1 cellular context compared by ENCODE assay signal in the genomic region with DNA sequence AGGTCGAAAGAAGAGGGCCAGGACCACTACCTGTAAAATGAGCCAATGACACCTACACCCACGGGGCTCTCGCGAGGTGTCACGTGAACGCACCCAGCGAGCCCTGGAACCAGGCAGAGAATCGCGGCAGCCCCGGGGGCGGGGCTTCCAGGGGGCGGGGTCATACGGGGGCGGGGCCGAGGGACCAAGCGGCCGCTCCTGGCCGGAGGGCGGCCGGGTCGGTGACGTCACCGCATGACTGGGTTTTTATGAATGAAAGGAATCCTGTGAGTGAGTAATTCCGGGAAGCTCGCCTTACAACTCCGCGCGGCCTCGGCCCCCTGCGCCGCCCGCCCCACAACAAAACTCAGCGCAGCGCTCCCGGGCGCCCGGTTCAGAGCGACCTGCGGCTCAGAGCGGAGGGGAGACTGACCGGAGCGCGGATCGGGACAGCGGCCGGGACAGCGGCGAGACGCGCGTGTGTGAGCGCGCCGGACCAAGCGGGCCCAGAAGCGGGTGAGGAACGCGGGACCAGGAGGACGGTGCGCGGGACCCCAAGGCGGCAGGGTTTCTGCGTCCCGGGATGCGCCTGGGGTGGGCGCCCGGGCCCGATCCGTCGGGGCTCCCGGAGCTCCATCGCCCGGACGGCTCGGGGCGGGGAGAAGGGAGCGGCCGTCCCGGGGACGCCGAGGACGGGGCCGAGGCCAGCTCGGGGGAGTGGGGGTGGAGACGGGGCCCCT.
TF ChIP-seq lines count a peak whose summit lies in the region.

A gene (plus strand): TSS at position 277 of the 719 bp plus-strand sequence. CDS start 11,860 bp downstream, outside the sequence.

TF ChIP-seq in K562, 482 proteins besides CTCF, POLR2A, EP300 and RAD21 (continued from another document and continues in another):
- TF ChIP-seq TRIM24 (IDR thresholded peaks at IDR 0.05) (no peak), BDP1 (IDR thresholded peaks at IDR 0.05; ENCODE audit: insufficient read depth, insufficient read length) (no peak), CBX5 (IDR thresholded peaks at IDR 0.05; ENCODE audit: borderline replicate concordance, low read depth) (no peak), MXI1 (IDR thresholded peaks at IDR 0.05; ENCODE audit: low read depth, low read length) (no peak), ZNF184 (CRISPR knock-in tag; IDR thresholded peaks at IDR 0.05) (no peak), FOXJ2 (tag; IDR thresholded peaks at IDR 0.05) (no peak), MYC (IDR thresholded peaks at IDR 0.05; ENCODE audit: low read depth, low read length) (no peak), MYC (CRISPR knock-in tag; IDR thresholded peaks at IDR 0.05; ENCODE audit: borderline replicate concordance, low read depth) (no peak), DPF2 (IDR thresholded peaks at IDR 0.05) (no peak), HMGN3 (IDR thresholded peaks at IDR 0.05; ENCODE audit: borderline replicate concordance, extremely low read depth, insufficient read length, low read depth, low read length) (peak; percentile 68), POLR2G (IDR thresholded peaks at IDR 0.05; ENCODE audit: low read depth, low read length) (peak; percentile 96), KDM1A (IDR thresholded peaks at IDR 0.05) (no peak), HDAC6 (IDR thresholded peaks at IDR 0.05; ENCODE audit: low read depth, low read length) (no peak), ARNT (IDR thresholded peaks at IDR 0.05) (no peak), GTF2E2 (tag; IDR thresholded peaks at IDR 0.05) (no peak), MED1 (CRISPR knock-in tag; IDR thresholded peaks at IDR 0.05; ENCODE audit: borderline replicate concordance) (no peak), SRSF9 (IDR thresholded peaks at IDR 0.05; ENCODE audit: borderline replicate concordance, low read depth, low read length) (no peak), ZNF175 (CRISPR knock-in tag; IDR thresholded peaks at IDR 0.05; ENCODE audit: low read depth) (0 out of 2 replicates have a peak, but pooled peaks have one; percentile 46), PRMT5 (CRISPR knock-in tag; IDR thresholded peaks at IDR 0.05) (no peak), HNRNPK (IDR thresholded peaks at IDR 0.05; ENCODE audit: low read depth, low read length, poor library complexity, severe bottlenecking) (no peak), TBP (optimal IDR thresholded peaks at IDR 0.05; ENCODE audit: low read depth, low read length) (peak; percentile 75), FOXJ3 (CRISPR knock-in tag; IDR thresholded peaks at IDR 0.05) (no peak), NFXL1 (CRISPR knock-in tag; IDR thresholded peaks at IDR 0.05) (no peak), CEBPB (tag; IDR thresholded peaks at IDR 0.05) (no peak), SOX6 (IDR thresholded peaks at IDR 0.05) (no peak), PHF20 (IDR thresholded peaks at IDR 0.05; ENCODE audit: partially characterized antibody) (peak; percentile 18), ZNF75A (CRISPR knock-in tag; IDR thresholded peaks at IDR 0.05) (no peak), U2AF2 (optimal IDR thresholded peaks at IDR 0.05; ENCODE audit: low read depth, low read length) (no peak), ELF2 (CRISPR knock-in tag; IDR thresholded peaks at IDR 0.05) (no peak), MEF2D (tag; conservative IDR thresholded peaks at IDR 0.05; ENCODE audit: low read depth) (no peak), NFYB (IDR thresholded peaks at IDR 0.05; ENCODE audit: extremely low read depth, insufficient read length) (no peak), ETS2 (tag; IDR thresholded peaks at IDR 0.05; ENCODE audit: borderline replicate concordance, poor library complexity, severe bottlenecking) (no peak), ASH1L (IDR thresholded peaks at IDR 0.05; ENCODE audit: borderline replicate concordance, low read depth, partially characterized antibody) (no peak), ZNF134 (CRISPR knock-in tag; conservative IDR thresholded peaks at IDR 0.05) (no peak), U2AF1 (optimal IDR thresholded peaks at IDR 0.05; ENCODE audit: low read depth, low read length) (peak; percentile 10), ZFX (CRISPR knock-in tag; IDR thresholded peaks at IDR 0.05) (peak; percentile 92), GTF2F1 (IDR thresholded peaks at IDR 0.05; ENCODE audit: low read depth, low read length) (no peak), ETV5 (CRISPR knock-in tag; IDR thresholded peaks at IDR 0.05; ENCODE audit: low read depth) (peak; percentile 13; the same call in 1 of the 2 replicates)
- TF ChIP-seq, protein P1, sequence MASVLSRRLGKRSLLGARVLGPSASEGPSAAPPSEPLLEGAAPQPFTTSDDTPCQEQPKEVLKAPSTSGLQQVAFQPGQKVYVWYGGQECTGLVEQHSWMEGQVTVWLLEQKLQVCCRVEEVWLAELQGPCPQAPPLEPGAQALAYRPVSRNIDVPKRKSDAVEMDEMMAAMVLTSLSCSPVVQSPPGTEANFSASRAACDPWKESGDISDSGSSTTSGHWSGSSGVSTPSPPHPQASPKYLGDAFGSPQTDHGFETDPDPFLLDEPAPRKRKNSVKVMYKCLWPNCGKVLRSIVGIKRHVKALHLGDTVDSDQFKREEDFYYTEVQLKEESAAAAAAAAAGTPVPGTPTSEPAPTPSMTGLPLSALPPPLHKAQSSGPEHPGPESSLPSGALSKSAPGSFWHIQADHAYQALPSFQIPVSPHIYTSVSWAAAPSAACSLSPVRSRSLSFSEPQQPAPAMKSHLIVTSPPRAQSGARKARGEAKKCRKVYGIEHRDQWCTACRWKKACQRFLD (CRISPR knock-in tag; IDR thresholded peaks at IDR 0.05), result peak; percentile 46; the same call in 1 of the 2 replicates
- TF ChIP-seq, protein P2, sequence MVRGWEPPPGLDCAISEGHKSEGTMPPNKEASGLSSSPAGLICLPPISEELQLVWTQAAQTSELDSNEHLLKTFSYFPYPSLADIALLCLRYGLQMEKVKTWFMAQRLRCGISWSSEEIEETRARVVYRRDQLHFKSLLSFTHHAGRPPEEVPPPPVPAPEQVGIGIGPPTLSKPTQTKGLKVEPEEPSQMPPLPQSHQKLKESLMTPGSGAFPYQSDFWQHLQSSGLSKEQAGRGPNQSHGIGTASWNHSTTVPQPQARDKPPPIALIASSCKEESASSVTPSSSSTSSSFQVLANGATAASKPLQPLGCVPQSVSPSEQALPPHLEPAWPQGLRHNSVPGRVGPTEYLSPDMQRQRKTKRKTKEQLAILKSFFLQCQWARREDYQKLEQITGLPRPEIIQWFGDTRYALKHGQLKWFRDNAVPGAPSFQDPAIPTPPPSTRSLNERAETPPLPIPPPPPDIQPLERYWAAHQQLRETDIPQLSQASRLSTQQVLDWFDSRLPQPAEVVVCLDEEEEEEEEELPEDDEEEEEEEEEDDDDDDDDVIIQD (CRISPR knock-in tag; IDR thresholded peaks at IDR 0.05), result no peak
- TF ChIP-seq, protein P3, sequence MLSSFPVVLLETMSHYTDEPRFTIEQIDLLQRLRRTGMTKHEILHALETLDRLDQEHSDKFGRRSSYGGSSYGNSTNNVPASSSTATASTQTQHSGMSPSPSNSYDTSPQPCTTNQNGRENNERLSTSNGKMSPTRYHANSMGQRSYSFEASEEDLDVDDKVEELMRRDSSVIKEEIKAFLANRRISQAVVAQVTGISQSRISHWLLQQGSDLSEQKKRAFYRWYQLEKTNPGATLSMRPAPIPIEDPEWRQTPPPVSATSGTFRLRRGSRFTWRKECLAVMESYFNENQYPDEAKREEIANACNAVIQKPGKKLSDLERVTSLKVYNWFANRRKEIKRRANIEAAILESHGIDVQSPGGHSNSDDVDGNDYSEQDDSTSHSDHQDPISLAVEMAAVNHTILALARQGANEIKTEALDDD (IDR thresholded peaks at IDR 0.05), result no peak
- TF ChIP-seq, protein P4, sequence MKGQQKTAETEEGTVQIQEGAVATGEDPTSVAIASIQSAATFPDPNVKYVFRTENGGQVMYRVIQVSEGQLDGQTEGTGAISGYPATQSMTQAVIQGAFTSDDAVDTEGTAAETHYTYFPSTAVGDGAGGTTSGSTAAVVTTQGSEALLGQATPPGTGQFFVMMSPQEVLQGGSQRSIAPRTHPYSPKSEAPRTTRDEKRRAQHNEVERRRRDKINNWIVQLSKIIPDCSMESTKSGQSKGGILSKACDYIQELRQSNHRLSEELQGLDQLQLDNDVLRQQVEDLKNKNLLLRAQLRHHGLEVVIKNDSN (CRISPR knock-in tag; IDR thresholded peaks at IDR 0.05), result peak; percentile 72
- TF ChIP-seq, protein P5, sequence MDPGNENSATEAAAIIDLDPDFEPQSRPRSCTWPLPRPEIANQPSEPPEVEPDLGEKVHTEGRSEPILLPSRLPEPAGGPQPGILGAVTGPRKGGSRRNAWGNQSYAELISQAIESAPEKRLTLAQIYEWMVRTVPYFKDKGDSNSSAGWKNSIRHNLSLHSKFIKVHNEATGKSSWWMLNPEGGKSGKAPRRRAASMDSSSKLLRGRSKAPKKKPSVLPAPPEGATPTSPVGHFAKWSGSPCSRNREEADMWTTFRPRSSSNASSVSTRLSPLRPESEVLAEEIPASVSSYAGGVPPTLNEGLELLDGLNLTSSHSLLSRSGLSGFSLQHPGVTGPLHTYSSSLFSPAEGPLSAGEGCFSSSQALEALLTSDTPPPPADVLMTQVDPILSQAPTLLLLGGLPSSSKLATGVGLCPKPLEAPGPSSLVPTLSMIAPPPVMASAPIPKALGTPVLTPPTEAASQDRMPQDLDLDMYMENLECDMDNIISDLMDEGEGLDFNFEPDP (CRISPR knock-in tag; IDR thresholded peaks at IDR 0.05), result no peak
- TF ChIP-seq, protein P6, sequence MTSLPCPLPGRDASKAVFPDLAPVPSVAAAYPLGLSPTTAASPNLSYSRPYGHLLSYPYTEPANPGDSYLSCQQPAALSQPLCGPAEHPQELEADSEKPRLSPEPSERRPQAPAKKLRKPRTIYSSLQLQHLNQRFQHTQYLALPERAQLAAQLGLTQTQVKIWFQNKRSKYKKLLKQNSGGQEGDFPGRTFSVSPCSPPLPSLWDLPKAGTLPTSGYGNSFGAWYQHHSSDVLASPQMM (CRISPR knock-in tag; IDR thresholded peaks at IDR 0.05), result no peak
- TF ChIP-seq, protein P7, sequence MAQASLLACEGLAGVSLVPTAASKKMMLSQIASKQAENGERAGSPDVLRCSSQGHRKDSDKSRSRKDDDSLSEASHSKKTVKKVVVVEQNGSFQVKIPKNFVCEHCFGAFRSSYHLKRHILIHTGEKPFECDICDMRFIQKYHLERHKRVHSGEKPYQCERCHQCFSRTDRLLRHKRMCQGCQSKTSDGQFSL (CRISPR knock-in tag; IDR thresholded peaks at IDR 0.05), result no peak
- TF ChIP-seq, protein P7 (tag; IDR thresholded peaks at IDR 0.05), result no peak
- TF ChIP-seq, protein P8, sequence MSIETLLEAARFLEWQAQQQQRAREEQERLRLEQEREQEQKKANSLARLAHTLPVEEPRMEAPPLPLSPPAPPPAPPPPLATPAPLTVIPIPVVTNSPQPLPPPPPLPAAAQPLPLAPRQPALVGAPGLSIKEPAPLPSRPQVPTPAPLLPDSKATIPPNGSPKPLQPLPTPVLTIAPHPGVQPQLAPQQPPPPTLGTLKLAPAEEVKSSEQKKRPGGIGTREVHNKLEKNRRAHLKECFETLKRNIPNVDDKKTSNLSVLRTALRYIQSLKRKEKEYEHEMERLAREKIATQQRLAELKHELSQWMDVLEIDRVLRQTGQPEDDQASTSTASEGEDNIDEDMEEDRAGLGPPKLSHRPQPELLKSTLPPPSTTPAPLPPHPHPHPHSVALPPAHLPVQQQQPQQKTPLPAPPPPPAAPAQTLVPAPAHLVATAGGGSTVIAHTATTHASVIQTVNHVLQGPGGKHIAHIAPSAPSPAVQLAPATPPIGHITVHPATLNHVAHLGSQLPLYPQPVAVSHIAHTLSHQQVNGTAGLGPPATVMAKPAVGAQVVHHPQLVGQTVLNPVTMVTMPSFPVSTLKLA (conservative IDR thresholded peaks at IDR 0.05), result no peak; a peak in 1 of 4 replicates
- TF ChIP-seq, protein P9, sequence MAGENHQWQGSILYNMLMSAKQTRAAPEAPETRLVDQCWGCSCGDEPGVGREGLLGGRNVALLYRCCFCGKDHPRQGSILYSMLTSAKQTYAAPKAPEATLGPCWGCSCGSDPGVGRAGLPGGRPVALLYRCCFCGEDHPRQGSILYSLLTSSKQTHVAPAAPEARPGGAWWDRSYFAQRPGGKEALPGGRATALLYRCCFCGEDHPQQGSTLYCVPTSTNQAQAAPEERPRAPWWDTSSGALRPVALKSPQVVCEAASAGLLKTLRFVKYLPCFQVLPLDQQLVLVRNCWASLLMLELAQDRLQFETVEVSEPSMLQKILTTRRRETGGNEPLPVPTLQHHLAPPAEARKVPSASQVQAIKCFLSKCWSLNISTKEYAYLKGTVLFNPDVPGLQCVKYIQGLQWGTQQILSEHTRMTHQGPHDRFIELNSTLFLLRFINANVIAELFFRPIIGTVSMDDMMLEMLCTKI (IDR thresholded peaks at IDR 0.05; ENCODE audit: partially characterized antibody), result no peak
- TF ChIP-seq, protein P10, sequence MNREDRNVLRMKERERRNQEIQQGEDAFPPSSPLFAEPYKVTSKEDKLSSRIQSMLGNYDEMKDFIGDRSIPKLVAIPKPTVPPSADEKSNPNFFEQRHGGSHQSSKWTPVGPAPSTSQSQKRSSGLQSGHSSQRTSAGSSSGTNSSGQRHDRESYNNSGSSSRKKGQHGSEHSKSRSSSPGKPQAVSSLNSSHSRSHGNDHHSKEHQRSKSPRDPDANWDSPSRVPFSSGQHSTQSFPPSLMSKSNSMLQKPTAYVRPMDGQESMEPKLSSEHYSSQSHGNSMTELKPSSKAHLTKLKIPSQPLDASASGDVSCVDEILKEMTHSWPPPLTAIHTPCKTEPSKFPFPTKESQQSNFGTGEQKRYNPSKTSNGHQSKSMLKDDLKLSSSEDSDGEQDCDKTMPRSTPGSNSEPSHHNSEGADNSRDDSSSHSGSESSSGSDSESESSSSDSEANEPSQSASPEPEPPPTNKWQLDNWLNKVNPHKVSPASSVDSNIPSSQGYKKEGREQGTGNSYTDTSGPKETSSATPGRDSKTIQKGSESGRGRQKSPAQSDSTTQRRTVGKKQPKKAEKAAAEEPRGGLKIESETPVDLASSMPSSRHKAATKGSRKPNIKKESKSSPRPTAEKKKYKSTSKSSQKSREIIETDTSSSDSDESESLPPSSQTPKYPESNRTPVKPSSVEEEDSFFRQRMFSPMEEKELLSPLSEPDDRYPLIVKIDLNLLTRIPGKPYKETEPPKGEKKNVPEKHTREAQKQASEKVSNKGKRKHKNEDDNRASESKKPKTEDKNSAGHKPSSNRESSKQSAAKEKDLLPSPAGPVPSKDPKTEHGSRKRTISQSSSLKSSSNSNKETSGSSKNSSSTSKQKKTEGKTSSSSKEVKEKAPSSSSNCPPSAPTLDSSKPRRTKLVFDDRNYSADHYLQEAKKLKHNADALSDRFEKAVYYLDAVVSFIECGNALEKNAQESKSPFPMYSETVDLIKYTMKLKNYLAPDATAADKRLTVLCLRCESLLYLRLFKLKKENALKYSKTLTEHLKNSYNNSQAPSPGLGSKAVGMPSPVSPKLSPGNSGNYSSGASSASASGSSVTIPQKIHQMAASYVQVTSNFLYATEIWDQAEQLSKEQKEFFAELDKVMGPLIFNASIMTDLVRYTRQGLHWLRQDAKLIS (CRISPR knock-in tag; IDR thresholded peaks at IDR 0.05), result 0 out of 2 replicates have a peak, but pooled peaks have one; percentile 23
